17 cellular contexts compared by ENCODE assay signal in the genomic region with DNA sequence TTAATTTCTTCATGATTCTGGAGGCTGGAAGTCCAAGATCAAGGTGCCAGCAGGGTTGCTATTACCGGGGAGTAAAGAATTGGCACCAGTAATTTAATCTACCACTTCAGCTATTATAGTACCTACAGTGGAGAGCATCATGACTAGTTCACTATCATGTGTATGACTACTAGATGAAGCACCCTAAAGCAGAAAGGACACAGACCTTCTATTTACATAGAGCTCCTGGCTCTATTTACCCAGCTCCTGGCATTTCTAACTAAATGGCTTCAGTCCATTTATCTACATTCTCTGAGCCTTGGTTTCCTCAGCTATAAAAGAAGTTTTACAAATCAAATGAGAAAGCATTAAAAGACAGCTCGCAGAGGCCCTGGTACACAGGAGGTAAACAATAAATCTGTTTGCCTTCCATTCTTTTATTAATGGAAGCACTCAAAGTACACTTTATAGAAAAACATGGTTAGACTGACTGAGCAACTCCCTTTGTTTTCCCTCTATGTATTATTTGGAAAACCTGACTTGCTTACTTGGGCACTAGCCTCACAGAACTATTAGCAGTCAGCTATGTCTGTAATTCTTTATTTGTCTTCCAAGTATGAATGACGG.
A peak's percentile ranks its signal among the peaks of the same experiment; 100 is the strongest.
DNase-seq lines count a peak whose midpoint lies in the region; ATAC-seq, FAIRE-seq and TF ChIP-seq lines count a peak whose summit lies in the region.
"Had no signal": no experiment of that assay in that cellular context is flagged by ENCODE, and none has a peak within 500 bp of the region (broad histone marks: within the 10 kb centered on the region; RNA-seq: fewer than 3 reads in every experiment).

No MANE protein-coding gene starts in this region.

- H3K4me1 ChIP-seq in A549 (peaks cover 35% of the 10 kb centered on the region), ascending aorta (no peaks in the 10 kb centered on the region)

- TF ChIP-seq CTCF in A549 (IDR thresholded peaks at IDR 0.05), result no peak
- TF ChIP-seq CTCF in ascending aorta (IDR thresholded peaks at IDR 0.05), result no peak

- no peaks in the 10 kb centered on the region for H3K36me3 ChIP-seq in ascending aorta

- peak overlapping the region; percentile 58 for H3K4me2 ChIP-seq in A549

- ATAC-seq in A549, result peak; percentile 21 to 56; a peak in 3 of 6 replicates
- ATAC-seq: CD8-positive, alpha-beta T cell; HepG2 had no signal

- 10% methylated on average over 3 of the region's 3 CpGs for WGBS in A549 (ENCODE audit: missing lambda C conversion rate)

- peak; percentile 43 for FAIRE-seq in A549 (lab: Jason Lieb, UNC)
- FAIRE-seq: HepG2 had no signal

- TF ChIP-seq POLR2A in A549 (IDR thresholded peaks at IDR 0.05; ENCODE audit: low read length), result no peak

- POLR2A ChIA-PET in A549 (lab: Yijun Ruan, JAX), result no interaction called here

- peak; percentile 22 to 67 for DNase-seq in A549 (ENCODE audit: low read depth in 1 of 2, low spot score in 1 of 2)
- peak; percentile 81 for DNase-seq in DMS53 (lab: John Stamatoyannopoulos, UW)
- DNase-seq in NCI-H2029 treated with DMSO at 0.1 percent for 48 hours (lab: John Stamatoyannopoulos, UW), result peak; percentile 81
- peak; percentile 4 for DNase-seq in NCI-H526 treated with DMSO at 0.1 percent for 48 hours (lab: John Stamatoyannopoulos, UW)
- no peak for DNase-seq in CD1c-positive myeloid dendritic cell (ENCODE audit: extremely low spot score)
- DNase-seq in HK-2 (ENCODE audit: unreplicated experiment), result no peak
- no peak for DNase-seq in ascending aorta (ENCODE audit: low spot score in 2 of 2)
- no peak for DNase-seq in HT-29 (ENCODE audit: low spot score)
- DNase-seq: CD8-positive, alpha-beta T cell; GM23248; HCEC 1CT; KBM-7; NCI-H1436 treated with DMSO at 0.1 percent for 48 hours; NCI-H446; T-helper 1 cell; T-helper 9 cell had no signal

- H3K9me3 ChIP-seq in A549, result no peaks in the 10 kb centered on the region
- no peaks in the 10 kb centered on the region for H3K9me3 ChIP-seq in ascending aorta

- no peaks in the 10 kb centered on the region for H3K27me3 ChIP-seq in ascending aorta

- CTCF ChIA-PET in A549 (lab: Yijun Ruan, JAX), result interaction anchor here (0.7 to 1.8 kb wide), 4 partner anchors 13 to 264 kb away, joined by 3 to 5 read pairs (median 4); partner anchors contain the start of gene SLC35F3

- peak overlapping the region; percentile 43 to 58; a peak in 4 of 6 replicates for H3K27ac ChIP-seq in A549
- no peak overlapping the region for H3K27ac ChIP-seq in ascending aorta
- H3K27ac ChIP-seq: GM23248 had no signal

- H3K4me3 ChIP-seq in A549 (no peak overlapping the region), ascending aorta (no peak overlapping the region)
- H3K4me3 ChIP-seq: GM23248 had no signal

- no peak for TF ChIP-seq RAD21 in A549 (conservative IDR thresholded peaks at IDR 0.05 in 1 of 2, IDR thresholded peaks at IDR 0.05 in 1 of 2)

- peak in 1 of 2 experiments; percentile 54; a peak in 2 of 5 replicates for TF ChIP-seq EP300 in A549 (IDR thresholded peaks at IDR 0.05)

- intact Hi-C loops in ascending aorta (cut with DNase I), result no loop called here

TF ChIP-seq in A549, 52 proteins besides CTCF, POLR2A, EP300 and RAD21:
- TF ChIP-seq JUNB (IDR thresholded peaks at IDR 0.05) (0 out of 2 replicates have a peak, but pooled peaks have one; percentile 22), EHF (CRISPR knock-in tag; IDR thresholded peaks at IDR 0.05) (no peak), ZSCAN20 (CRISPR knock-in tag; IDR thresholded peaks at IDR 0.05) (no peak), FOSL2 (IDR thresholded peaks at IDR 0.05) (no peak), FOSL2 (CRISPR knock-in tag; IDR thresholded peaks at IDR 0.05) (0 out of 2 replicates have a peak, but pooled peaks have one; percentile 18), GATA3 (IDR thresholded peaks at IDR 0.05; ENCODE audit: borderline replicate concordance) (peak; percentile 41; the same call in 1 of the 2 replicates)

Comparison
In these comparisons a context has a peak if more than half of its experiments do, and no peak if none do; other contexts are left out.
1. DNase-seq: peak in A549 (2 of 2), DMS53 (single experiment), NCI-H2029 treated with DMSO at 0.1 percent for 48 hours (single experiment) and NCI-H526 treated with DMSO at 0.1 percent for 48 hours (single experiment); none in CD1c-positive myeloid dendritic cell (single experiment), HK-2 (single experiment), ascending aorta (0 of 2) and HT-29 (single experiment).
2. H3K27ac ChIP-seq: peak in A549 (2 of 2); none in ascending aorta (0 of 2).